1 cellular context compared by ENCODE assay signal in the genomic region with DNA sequence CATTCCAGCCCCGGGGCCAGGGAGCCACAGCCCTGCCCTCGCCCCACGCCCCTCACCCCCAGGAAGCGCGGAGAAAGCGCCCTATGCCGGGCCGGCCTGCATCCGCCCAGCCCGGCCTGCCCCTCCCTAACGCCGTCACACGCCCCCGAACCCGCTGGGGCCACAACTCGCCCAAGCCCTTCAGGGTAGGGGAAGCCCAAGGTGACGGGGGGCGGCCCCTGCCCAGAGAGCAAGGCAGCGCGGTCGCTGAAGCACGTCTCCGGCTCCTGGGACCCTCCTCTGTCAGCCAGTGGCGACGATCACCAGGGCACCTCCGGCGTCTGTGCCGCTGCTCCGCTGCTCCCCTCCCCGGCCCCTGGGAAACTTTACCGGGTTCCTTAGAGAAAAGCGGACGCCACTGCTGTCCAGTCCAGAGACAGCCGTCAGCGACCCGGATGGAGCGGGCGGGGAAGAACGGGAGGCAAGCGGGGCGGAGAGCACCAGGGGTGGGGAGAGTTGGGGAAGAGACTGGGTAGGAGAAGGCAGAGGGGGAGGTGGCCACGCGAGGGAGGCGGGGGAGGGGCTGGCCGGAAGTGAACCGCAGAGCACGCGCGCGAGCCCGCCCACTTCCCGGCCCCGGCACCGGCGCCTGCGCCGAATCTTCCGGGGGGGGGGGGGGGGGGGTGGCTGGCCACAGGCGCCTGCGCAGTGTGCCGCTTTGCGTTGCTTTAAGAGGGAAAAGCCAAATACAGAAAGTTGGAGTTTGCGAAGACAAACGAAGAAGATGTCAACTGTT.
TF ChIP-seq lines count a peak whose summit lies in the region.

TSS of gene HERC4 (minus strand) at position 509 of the 775 bp plus-strand sequence. CDS start 2,175 bp downstream, outside the sequence.

TF ChIP-seq in K562, 482 proteins besides CTCF, POLR2A, EP300 and RAD21 (continued from another document and continues in another):
- no peak for TF ChIP-seq POLR3A (IDR thresholded peaks at IDR 0.05; ENCODE audit: borderline replicate concordance, extremely low read depth, insufficient read depth, insufficient read length)
- no peak for TF ChIP-seq ZNF277 (CRISPR knock-in tag; IDR thresholded peaks at IDR 0.05; ENCODE audit: borderline replicate concordance)
- peak; percentile 63; the same call in 1 of the 2 replicates for TF ChIP-seq NKRF (IDR thresholded peaks at IDR 0.05; ENCODE audit: borderline replicate concordance)
- TF ChIP-seq RFX1 (IDR thresholded peaks at IDR 0.05): no peak
- no peak for TF ChIP-seq ZC3H4 (CRISPR knock-in tag; IDR thresholded peaks at IDR 0.05; ENCODE audit: borderline replicate concordance)
- TF ChIP-seq NCOA2 (IDR thresholded peaks at IDR 0.05; ENCODE audit: partially characterized antibody in 2 of 2): no peak
- TF ChIP-seq ZNF449 (CRISPR knock-in tag; IDR thresholded peaks at IDR 0.05): no peak
- TF ChIP-seq CBX8 (IDR thresholded peaks at IDR 0.05; ENCODE audit: borderline replicate concordance, extremely low read depth, low read depth, low read length, poor library complexity, severe bottlenecking): no peak
- no peak for TF ChIP-seq ZNF583 (CRISPR knock-in tag; IDR thresholded peaks at IDR 0.05)
- peak; percentile 82; the same call in 1 of the 2 replicates for TF ChIP-seq ZNF12 (CRISPR knock-in tag; IDR thresholded peaks at IDR 0.05)
- no peak for TF ChIP-seq XRCC3 (IDR thresholded peaks at IDR 0.05)
- TF ChIP-seq CCAR2 (IDR thresholded peaks at IDR 0.05; ENCODE audit: low read depth, low read length): no peak
- TF ChIP-seq POLR3G (IDR thresholded peaks at IDR 0.05; ENCODE audit: extremely low read depth, insufficient read length, insufficient replicate concordance): no peak
- TF ChIP-seq, protein P1, sequence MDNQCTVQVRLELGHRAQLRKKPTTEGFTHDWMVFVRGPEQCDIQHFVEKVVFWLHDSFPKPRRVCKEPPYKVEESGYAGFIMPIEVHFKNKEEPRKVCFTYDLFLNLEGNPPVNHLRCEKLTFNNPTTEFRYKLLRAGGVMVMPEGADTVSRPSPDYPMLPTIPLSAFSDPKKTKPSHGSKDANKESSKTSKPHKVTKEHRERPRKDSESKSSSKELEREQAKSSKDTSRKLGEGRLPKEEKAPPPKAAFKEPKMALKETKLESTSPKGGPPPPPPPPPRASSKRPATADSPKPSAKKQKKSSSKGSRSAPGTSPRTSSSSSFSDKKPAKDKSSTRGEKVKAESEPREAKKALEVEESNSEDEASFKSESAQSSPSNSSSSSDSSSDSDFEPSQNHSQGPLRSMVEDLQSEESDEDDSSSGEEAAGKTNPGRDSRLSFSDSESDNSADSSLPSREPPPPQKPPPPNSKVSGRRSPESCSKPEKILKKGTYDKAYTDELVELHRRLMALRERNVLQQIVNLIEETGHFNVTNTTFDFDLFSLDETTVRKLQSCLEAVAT (IDR thresholded peaks at IDR 0.05): peak in 1 of 2 experiments; percentile 50; a peak in 1 of 4 replicates
- TF ChIP-seq SOX6 (IDR thresholded peaks at IDR 0.05): no peak
- peak; percentile 86 for TF ChIP-seq ZBTB7A (IDR thresholded peaks at IDR 0.05; ENCODE audit: borderline replicate concordance, control insufficient read depth, low read depth, low read length)
- TF ChIP-seq SAFB (IDR thresholded peaks at IDR 0.05; ENCODE audit: borderline replicate concordance, low read depth, low read length): no peak
- peak; percentile 81 for TF ChIP-seq TAF1 (IDR thresholded peaks at IDR 0.05; ENCODE audit: control insufficient read depth, extremely low read depth, insufficient read depth, low read length, severe bottlenecking)
- no peak for TF ChIP-seq ZNF282 (CRISPR knock-in tag; IDR thresholded peaks at IDR 0.05)
- TF ChIP-seq KAT2B (IDR thresholded peaks at IDR 0.05; ENCODE audit: low read depth, low read length): no peak
- TF ChIP-seq ZNF561 (CRISPR knock-in tag; conservative IDR thresholded peaks at IDR 0.05): no peak
- no peak for TF ChIP-seq DMBX1 (CRISPR knock-in tag; IDR thresholded peaks at IDR 0.05; ENCODE audit: borderline replicate concordance)
- peak; percentile 90 for TF ChIP-seq ELF1 (tag; IDR thresholded peaks at IDR 0.05)
- no peak for TF ChIP-seq ZNF121 (CRISPR knock-in tag; conservative IDR thresholded peaks at IDR 0.05)
- TF ChIP-seq ZNF76 (CRISPR knock-in tag; IDR thresholded peaks at IDR 0.05; ENCODE audit: borderline replicate concordance): no peak; the same call in 1 of the 2 replicates
- TF ChIP-seq ZNF584 (CRISPR knock-in tag; IDR thresholded peaks at IDR 0.05; ENCODE audit: low read depth): no peak; the same call in 1 of the 2 replicates
- peak in 1 of 2 experiments; percentile 65; a peak in 1 of 4 replicates for TF ChIP-seq RCOR1 (IDR thresholded peaks at IDR 0.05; ENCODE audit: borderline replicate concordance in 1 of 2, low read depth in 2 of 2, low read length in 2 of 2)
- no peak for TF ChIP-seq HOXB6 (CRISPR knock-in tag; IDR thresholded peaks at IDR 0.05; ENCODE audit: borderline replicate concordance)
- no peak for TF ChIP-seq GTF2B (IDR thresholded peaks at IDR 0.05; ENCODE audit: extremely low read depth, insufficient read length)
- no peak for TF ChIP-seq CEBPG (CRISPR knock-in tag; IDR thresholded peaks at IDR 0.05)
- no peak for TF ChIP-seq CEBPG (tag; conservative IDR thresholded peaks at IDR 0.05 in 1 of 2, IDR thresholded peaks at IDR 0.05 in 1 of 2)
- no peak for TF ChIP-seq ZNF24 (IDR thresholded peaks at IDR 0.05)
- TF ChIP-seq CREB1 (IDR thresholded peaks at IDR 0.05): peak; percentile 23
- TF ChIP-seq CREB1 (CRISPR knock-in tag; IDR thresholded peaks at IDR 0.05): no peak; the same call in 1 of the 2 replicates
- TF ChIP-seq IRF2 (CRISPR knock-in tag; IDR thresholded peaks at IDR 0.05): no peak
- TF ChIP-seq HDGF (IDR thresholded peaks at IDR 0.05): no peak
- TF ChIP-seq ZNF124 (CRISPR knock-in tag; IDR thresholded peaks at IDR 0.05): no peak
- TF ChIP-seq ETS2 (tag; IDR thresholded peaks at IDR 0.05; ENCODE audit: borderline replicate concordance, poor library complexity, severe bottlenecking): no peak
- no peak for TF ChIP-seq NFATC3 (IDR thresholded peaks at IDR 0.05)
- TF ChIP-seq ZNF384 (IDR thresholded peaks at IDR 0.05; ENCODE audit: low read depth, low read length): no peak
- TF ChIP-seq ZNF324 (CRISPR knock-in tag; IDR thresholded peaks at IDR 0.05): no peak
- TF ChIP-seq, protein P2, sequence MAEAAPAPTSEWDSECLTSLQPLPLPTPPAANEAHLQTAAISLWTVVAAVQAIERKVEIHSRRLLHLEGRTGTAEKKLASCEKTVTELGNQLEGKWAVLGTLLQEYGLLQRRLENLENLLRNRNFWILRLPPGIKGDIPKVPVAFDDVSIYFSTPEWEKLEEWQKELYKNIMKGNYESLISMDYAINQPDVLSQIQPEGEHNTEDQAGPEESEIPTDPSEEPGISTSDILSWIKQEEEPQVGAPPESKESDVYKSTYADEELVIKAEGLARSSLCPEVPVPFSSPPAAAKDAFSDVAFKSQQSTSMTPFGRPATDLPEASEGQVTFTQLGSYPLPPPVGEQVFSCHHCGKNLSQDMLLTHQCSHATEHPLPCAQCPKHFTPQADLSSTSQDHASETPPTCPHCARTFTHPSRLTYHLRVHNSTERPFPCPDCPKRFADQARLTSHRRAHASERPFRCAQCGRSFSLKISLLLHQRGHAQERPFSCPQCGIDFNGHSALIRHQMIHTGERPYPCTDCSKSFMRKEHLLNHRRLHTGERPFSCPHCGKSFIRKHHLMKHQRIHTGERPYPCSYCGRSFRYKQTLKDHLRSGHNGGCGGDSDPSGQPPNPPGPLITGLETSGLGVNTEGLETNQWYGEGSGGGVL (CRISPR knock-in tag; IDR thresholded peaks at IDR 0.05): no peak
- TF ChIP-seq STAT5B (CRISPR knock-in tag; IDR thresholded peaks at IDR 0.05): no peak
- TF ChIP-seq, protein P3, sequence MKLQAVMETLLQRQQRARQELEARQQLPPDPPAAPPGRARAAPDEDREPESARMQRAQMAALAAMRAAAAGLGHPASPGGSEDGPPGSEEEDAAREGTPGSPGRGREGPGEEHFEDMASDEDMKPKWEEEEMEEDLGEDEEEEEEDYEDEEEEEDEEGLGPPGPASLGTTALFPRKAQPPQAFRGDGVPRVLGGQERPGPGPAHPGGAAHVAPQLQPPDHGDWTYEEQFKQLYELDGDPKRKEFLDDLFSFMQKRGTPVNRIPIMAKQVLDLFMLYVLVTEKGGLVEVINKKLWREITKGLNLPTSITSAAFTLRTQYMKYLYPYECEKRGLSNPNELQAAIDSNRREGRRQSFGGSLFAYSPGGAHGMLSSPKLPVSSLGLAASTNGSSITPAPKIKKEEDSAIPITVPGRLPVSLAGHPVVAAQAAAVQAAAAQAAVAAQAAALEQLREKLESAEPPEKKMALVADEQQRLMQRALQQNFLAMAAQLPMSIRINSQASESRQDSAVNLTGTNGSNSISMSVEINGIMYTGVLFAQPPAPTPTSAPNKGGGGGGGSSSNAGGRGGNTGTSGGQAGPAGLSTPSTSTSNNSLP (IDR thresholded peaks at IDR 0.05; ENCODE audit: borderline replicate concordance, low read depth, low read length): no peak
- no peak for TF ChIP-seq GTF2A2 (tag; IDR thresholded peaks at IDR 0.05)
- TF ChIP-seq ZNF354B (CRISPR knock-in tag; IDR thresholded peaks at IDR 0.05): no peak
- TF ChIP-seq, protein P4, sequence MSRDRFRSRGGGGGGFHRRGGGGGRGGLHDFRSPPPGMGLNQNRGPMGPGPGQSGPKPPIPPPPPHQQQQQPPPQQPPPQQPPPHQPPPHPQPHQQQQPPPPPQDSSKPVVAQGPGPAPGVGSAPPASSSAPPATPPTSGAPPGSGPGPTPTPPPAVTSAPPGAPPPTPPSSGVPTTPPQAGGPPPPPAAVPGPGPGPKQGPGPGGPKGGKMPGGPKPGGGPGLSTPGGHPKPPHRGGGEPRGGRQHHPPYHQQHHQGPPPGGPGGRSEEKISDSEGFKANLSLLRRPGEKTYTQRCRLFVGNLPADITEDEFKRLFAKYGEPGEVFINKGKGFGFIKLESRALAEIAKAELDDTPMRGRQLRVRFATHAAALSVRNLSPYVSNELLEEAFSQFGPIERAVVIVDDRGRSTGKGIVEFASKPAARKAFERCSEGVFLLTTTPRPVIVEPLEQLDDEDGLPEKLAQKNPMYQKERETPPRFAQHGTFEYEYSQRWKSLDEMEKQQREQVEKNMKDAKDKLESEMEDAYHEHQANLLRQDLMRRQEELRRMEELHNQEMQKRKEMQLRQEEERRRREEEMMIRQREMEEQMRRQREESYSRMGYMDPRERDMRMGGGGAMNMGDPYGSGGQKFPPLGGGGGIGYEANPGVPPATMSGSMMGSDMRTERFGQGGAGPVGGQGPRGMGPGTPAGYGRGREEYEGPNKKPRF (IDR thresholded peaks at IDR 0.05; ENCODE audit: low read depth, low read length): no peak
- TF ChIP-seq TSC22D4 (tag; IDR thresholded peaks at IDR 0.05): no peak
- TF ChIP-seq CBX3 (IDR thresholded peaks at IDR 0.05; ENCODE audit: borderline replicate concordance in 1 of 2, low read length in 2 of 2): no peak
- TF ChIP-seq FOXP1 (CRISPR knock-in tag; IDR thresholded peaks at IDR 0.05): no peak
- 0 out of 2 replicates have a peak, but pooled peaks have one; percentile 32 for TF ChIP-seq ZNF184 (CRISPR knock-in tag; IDR thresholded peaks at IDR 0.05)
- TF ChIP-seq SRSF9 (IDR thresholded peaks at IDR 0.05; ENCODE audit: borderline replicate concordance, low read depth, low read length): no peak
- TF ChIP-seq, protein P5, sequence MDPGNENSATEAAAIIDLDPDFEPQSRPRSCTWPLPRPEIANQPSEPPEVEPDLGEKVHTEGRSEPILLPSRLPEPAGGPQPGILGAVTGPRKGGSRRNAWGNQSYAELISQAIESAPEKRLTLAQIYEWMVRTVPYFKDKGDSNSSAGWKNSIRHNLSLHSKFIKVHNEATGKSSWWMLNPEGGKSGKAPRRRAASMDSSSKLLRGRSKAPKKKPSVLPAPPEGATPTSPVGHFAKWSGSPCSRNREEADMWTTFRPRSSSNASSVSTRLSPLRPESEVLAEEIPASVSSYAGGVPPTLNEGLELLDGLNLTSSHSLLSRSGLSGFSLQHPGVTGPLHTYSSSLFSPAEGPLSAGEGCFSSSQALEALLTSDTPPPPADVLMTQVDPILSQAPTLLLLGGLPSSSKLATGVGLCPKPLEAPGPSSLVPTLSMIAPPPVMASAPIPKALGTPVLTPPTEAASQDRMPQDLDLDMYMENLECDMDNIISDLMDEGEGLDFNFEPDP (CRISPR knock-in tag; IDR thresholded peaks at IDR 0.05): no peak
- peak in 1 of 2 experiments; percentile 89; a peak in 1 of 4 replicates for TF ChIP-seq NONO (IDR thresholded peaks at IDR 0.05; ENCODE audit: low read depth in 2 of 2, low read length in 1 of 2)
